ENCODE assay signal across 27 cellular contexts in the genomic region with DNA sequence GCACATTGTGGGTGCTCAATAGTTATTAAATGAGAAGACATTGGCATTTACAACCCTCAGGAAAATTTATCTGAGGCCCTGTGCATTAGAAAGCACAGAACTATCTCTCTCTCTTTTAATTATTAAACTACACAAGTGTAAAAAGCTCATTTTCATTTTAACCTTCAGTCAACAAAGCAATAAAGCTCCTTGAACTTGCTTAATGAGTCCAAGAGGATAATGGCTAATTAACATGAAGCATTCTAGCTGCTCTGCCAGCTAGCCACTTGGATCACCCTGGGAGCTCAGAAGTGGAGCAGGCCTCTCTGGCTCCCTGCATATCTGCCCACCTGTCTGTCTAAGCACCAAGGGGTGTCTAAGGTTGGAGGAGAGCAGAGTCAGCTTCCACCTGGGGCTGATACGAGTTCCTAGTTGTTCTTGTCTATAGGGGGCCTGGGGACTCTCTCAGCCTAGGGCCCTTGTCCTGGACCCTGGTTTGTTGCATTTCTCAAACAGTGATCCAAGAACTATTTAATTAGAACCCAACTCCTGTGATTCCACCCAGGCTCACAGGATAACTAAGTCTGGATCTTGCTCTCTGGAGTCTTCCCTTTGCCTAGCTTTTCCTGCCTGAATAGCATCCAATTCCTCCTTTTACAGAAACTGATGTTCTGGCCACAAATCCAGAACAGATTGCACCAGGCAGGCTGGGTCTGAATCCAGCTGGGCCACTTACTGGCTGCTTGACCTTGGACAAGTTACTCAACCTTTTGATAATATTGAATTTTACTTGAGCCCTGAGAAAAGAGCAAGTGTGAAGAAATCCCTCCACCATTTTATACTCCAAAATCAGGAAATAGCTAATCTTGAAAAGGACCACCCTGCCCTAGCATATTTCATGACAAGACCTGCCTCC. TPM values are rescaled to one million over a fixed set of nuclear protein-coding genes. Genes with fewer than 3 reads are reported as not detected.
A peak's percentile ranks its signal among the peaks of the same experiment; 100 is the strongest.
DNase-seq lines count a peak whose midpoint lies in the region; ATAC-seq, FAIRE-seq and TF ChIP-seq lines count a peak whose summit lies in the region.
"Had no signal": no experiment of that assay in that cellular context is flagged by ENCODE, and none has a peak within 500 bp of the region (broad histone marks: within the 10 kb centered on the region; RNA-seq: fewer than 3 reads in every experiment).

No MANE protein-coding gene starts in this region.

- H3K27me3 Mint-ChIP-seq in MCF 10A (ENCODE audit: insufficient read depth, unreplicated experiment), result no peaks in the 10 kb centered on the region

- 59 to 73% methylated on average over 1 of the region's 1 CpG for WGBS in pancreas, 2 donors

- TF ChIP-seq CTCF in pancreas (IDR thresholded peaks at IDR 0.05) (no peak), MCF 10A (IDR thresholded peaks at IDR 0.05; ENCODE audit: unreplicated experiment) (no peak)

- no peak overlapping the region for H3K4me3 ChIP-seq in pancreas
- H3K4me3 ChIP-seq: BLaER1 treated with 17β-estradiol and CSF1 and Interleukin-3, amounts not matched to agents 10 nM and 100 nM; GM23248; lung had no signal

- H3K9me3 ChIP-seq in pancreas, result no peaks in the 10 kb centered on the region

- no peaks in the 10 kb centered on the region for H3K27me3 ChIP-seq in pancreas
- H3K27me3 ChIP-seq: BLaER1 treated with 17β-estradiol and CSF1 and Interleukin-3, amounts not matched to agents 10 nM and 100 nM had no signal

- H3K36me3 ChIP-seq in pancreas, result no peaks in the 10 kb centered on the region
- H3K36me3 ChIP-seq: BLaER1 treated with 17β-estradiol and CSF1 and Interleukin-3, amounts not matched to agents 10 nM and 100 nM had no signal

- CTCF ChIA-PET in MCF 10A (lab: Yijun Ruan, JAX), result interaction anchor here (0.6 to 1.2 kb wide), 3 partner anchors 22 to 31 kb away, joined by 3 read pairs; no protein-coding TSS in a partner anchor

- no peak overlapping the region for H3K4me3 Mint-ChIP-seq in MCF 10A (ENCODE audit: unreplicated experiment)
- H3K4me3 Mint-ChIP-seq: activated CD4-positive, alpha-beta memory T cell treated with anti-CD3 and anti-CD28 coated beads, Interleukin-2, amount 10 ng/mL, durations not matched to agents 7 days and 5 days; activated T-helper 1 cell treated with anti-CD3 and anti-CD28 coated beads, Interleukin-12 subunit alpha, Interleukin-12 subunit beta, Interleukin-2, Interleukin-4 antibody, amounts not matched to agents 30 ng/mL and 10 ng/mL and 1 ng/mL, durations not matched to agents 14 hours and 24 hours and 36 hours; naive thymus-derived CD8-positive, alpha-beta T cell had no signal

- H3K27ac ChIP-seq in pancreas, result peak overlapping the region in 1 of 4 donors; percentile 16
- H3K27ac ChIP-seq: 22Rv1; BLaER1 treated with 17β-estradiol and CSF1 and Interleukin-3, amounts not matched to agents 10 nM and 100 nM; GM23248 had no signal

- no peaks in the 10 kb centered on the region for H3K4me1 Mint-ChIP-seq in MCF 10A (ENCODE audit: insufficient read depth, unreplicated experiment)
- H3K4me1 Mint-ChIP-seq: activated CD4-positive, alpha-beta memory T cell treated with anti-CD3 and anti-CD28 coated beads, Interleukin-2, amount 10 ng/mL, durations not matched to agents 7 days and 5 days; naive thymus-derived CD8-positive, alpha-beta T cell had no signal

- peak; percentile 59 to 91 (median 86) for ATAC-seq in pancreas
- ATAC-seq in GM21515 (IDR thresholded peaks at IDR 0.05; ENCODE audit: unreplicated experiment), result no peak
- ATAC-seq: HepG2; naive thymus-derived CD8-positive, alpha-beta T cell had no signal

- H3K4me1 ChIP-seq in pancreas, result peaks cover 3 to 12% (median 8%) of the 10 kb centered on the region in 3 donors
- H3K4me1 ChIP-seq: BLaER1 treated with 17β-estradiol and CSF1 and Interleukin-3, amounts not matched to agents 10 nM and 100 nM had no signal

- no peak for FAIRE-seq in pancreas (lab: Jason Lieb, UNC)
- FAIRE-seq: G401.6, HepG2 had no signal

- no peak overlapping the region for H3K27ac Mint-ChIP-seq in MCF 10A (ENCODE audit: low read depth, unreplicated experiment)
- H3K27ac Mint-ChIP-seq: activated CD4-positive, alpha-beta memory T cell treated with anti-CD3 and anti-CD28 coated beads, Interleukin-2, amount 10 ng/mL, durations not matched to agents 7 days and 5 days; activated T-helper 1 cell treated with anti-CD3 and anti-CD28 coated beads, Interleukin-12 subunit alpha, Interleukin-12 subunit beta, Interleukin-2, Interleukin-4 antibody, amounts not matched to agents 30 ng/mL and 10 ng/mL and 1 ng/mL, durations not matched to agents 14 hours and 24 hours and 36 hours; naive thymus-derived CD8-positive, alpha-beta T cell had no signal

- BruUV-seq in MCF 10A (replicated peaks; lab: Mats Ljungman, UMichigan), result no TSS peak

- peaks cover 8% of the 10 kb centered on the region for H3K9me3 Mint-ChIP-seq in MCF 10A (ENCODE audit: unreplicated experiment)
- H3K9me3 Mint-ChIP-seq: activated T-helper 1 cell treated with anti-CD3 and anti-CD28 coated beads, Interleukin-12 subunit alpha, Interleukin-12 subunit beta, Interleukin-2, Interleukin-4 antibody, amounts not matched to agents 30 ng/mL and 10 ng/mL and 1 ng/mL, durations not matched to agents 14 hours and 24 hours and 36 hours had no signal

- intact Hi-C loops in pancreas (cut with DNase I) (no loop called here), MCF 10A (cut with micrococcal nuclease) (no loop called here)

- H3K36me3 Mint-ChIP-seq in MCF 10A (ENCODE audit: insufficient read depth, unreplicated experiment), result no peaks in the 10 kb centered on the region

- DNase-seq in DMS79 treated with DMSO at 0.1 percent for 48 hours (lab: John Stamatoyannopoulos, UW) (peak; percentile 24), DMS79 (lab: John Stamatoyannopoulos, UW) (no peak), NCI-H69 (lab: John Stamatoyannopoulos, UW) (peak; percentile 68), fibroblast of peridontal ligament (ENCODE audit: extremely low read depth) (peak; percentile 15), pancreas (peak in 5 of 6 donors; percentile 21 to 61 (median 51)), MCF 10A (ENCODE audit: unreplicated experiment) (no peak), D341Med (ENCODE audit: low spot score) (no peak)
- DNase-seq: activated CD4-positive, alpha-beta memory T cell treated with anti-CD3 and anti-CD28 coated beads, Interleukin-2, amount 10 ng/mL, durations not matched to agents 7 days and 5 days; activated CD4-positive, CD25-positive, alpha-beta regulatory T cell treated with anti-CD3 and anti-CD28 coated beads, Interleukin-2, amount 50 U/mL, for 72 hours; activated CD8-positive, alpha-beta memory T cell treated with anti-CD3 and anti-CD28 coated beads, Interleukin-2, amount 50 U/mL, for 4 hours; activated naive CD4-positive, alpha-beta T cell treated with Interleukin-2 at 50 U/mL for 16 hours; GM23248; naive thymus-derived CD8-positive, alpha-beta T cell; NCI-H1694; NCI-H2171 treated with DMSO at 0.1 percent for 48 hours; NCI-H510A treated with DMSO at 0.1 percent for 48 hours; nucleus accumbens; SHP77; stimulated activated naive CD4-positive, alpha-beta T cell; T-helper 2 cell had no signal

- POLR2A ChIA-PET in MCF 10A (lab: Yijun Ruan, JAX), result interaction anchor here (0.8 to 1.6 kb wide), 2 partner anchors 135 to 194 kb away, joined by 3 read pairs; a partner anchor contains a TSS

RNA-seq across cellular contexts. Expression of a gene that starts 55.7 kb away (rescaled TPM):
- 10 to 100 TPM in 1 of 6 donors, 1 to 10 TPM in 5; 2.9 to 11.0 (median 5.0) TPM for total RNA-seq in pancreas
- 1 to 10 TPM; 1.4 to 3.8 TPM for polyA plus RNA-seq in pancreas
- total RNA-seq in MCF 10A (2022), result 3.2 and 4.9 TPM in 2 replicates

Comparison
In these comparisons a context has a peak if more than half of its experiments do, and no peak if none do; other contexts are left out.
1. DNase-seq: peak in DMS79 treated with DMSO at 0.1 percent for 48 hours (single experiment), NCI-H69 (single experiment), fibroblast of peridontal ligament (single experiment) and pancreas (5 of 6); none in DMS79 (single experiment), MCF 10A (single experiment) and D341Med (single experiment).